9 cellular contexts compared by ENCODE assay signal in the genomic region with DNA sequence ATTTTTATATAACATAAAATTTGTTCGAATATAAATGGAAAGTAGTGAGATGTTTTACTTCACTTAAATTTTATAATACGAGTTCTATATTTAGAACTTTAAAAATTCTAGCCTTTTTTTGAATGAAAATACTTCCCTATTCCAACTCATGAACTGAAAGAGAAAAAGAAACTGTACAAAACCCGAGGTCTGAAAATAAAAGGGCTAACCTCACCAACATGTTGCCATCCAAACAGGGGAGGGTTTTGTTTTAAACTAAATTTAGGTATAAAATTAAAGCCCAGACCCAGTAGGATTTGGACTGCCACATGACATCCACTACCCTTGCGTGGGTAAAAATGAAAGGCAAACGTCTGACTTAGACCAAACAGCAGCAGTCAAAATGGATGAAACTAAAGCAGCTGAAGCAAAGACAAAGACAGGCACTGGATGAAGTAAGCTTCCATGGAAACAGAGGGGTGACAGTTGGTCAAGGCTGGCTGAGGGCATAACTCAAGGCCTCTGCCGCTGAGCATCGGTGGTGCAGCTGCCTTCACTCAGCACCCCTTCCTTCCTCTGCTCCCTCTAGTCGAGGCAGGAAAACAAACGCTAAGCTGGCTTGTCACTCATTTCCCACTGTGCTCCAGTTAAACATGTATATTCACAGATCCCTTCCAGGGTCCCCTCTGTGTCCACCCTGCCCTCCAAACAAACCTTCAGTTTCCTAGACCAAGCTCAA.
DNase-seq lines count a peak whose midpoint lies in the region; ATAC-seq and FAIRE-seq lines count a peak whose summit lies in the region.
"Had no signal": no experiment of that assay in that cellular context is flagged by ENCODE, and none has a peak within 500 bp of the region (broad histone marks: within the 10 kb centered on the region; RNA-seq: fewer than 3 reads in every experiment).

No MANE protein-coding gene starts in this region.

- H3K4me1 Mint-ChIP-seq in stimulated activated effector memory CD8-positive, alpha-beta T cell treated with anti-CD3 and anti-CD28 coated beads, Interleukin-12 subunit alpha, Interleukin-12 subunit beta, amount 100 ng/mL, for 72 hours = peaks cover 13% of the 10 kb centered on the region

- H3K9me3 Mint-ChIP-seq in stimulated activated effector memory CD8-positive, alpha-beta T cell treated with anti-CD3 and anti-CD28 coated beads, Interleukin-12 subunit alpha, Interleukin-12 subunit beta, amount 100 ng/mL, for 72 hours = no peaks in the 10 kb centered on the region

- no peaks in the 10 kb centered on the region for H3K36me3 Mint-ChIP-seq in stimulated activated effector memory CD8-positive, alpha-beta T cell treated with anti-CD3 and anti-CD28 coated beads, Interleukin-12 subunit alpha, Interleukin-12 subunit beta, amount 100 ng/mL, for 72 hours

- DNase-seq in stimulated activated effector memory CD8-positive, alpha-beta T cell treated with anti-CD3 and anti-CD28 coated beads, Interleukin-12 subunit alpha, Interleukin-12 subunit beta, amount 100 ng/mL, for 72 hours (ENCODE audit: low spot score in 2 of 2) = no peak
- DNase-seq in DMS53 treated with DMSO at 0.1 percent for 48 hours (lab: John Stamatoyannopoulos, UW; ENCODE audit: unreplicated experiment) (no peak), NCI-H1694 treated with DMSO at 0.1 percent for 48 hours (lab: John Stamatoyannopoulos, UW) (no peak), epidermal melanocyte (ENCODE audit: insufficient read length, low spot score) (no peak)

- FAIRE-seq in endometrium (lab: Jason Lieb, UNC) = peak; percentile 15
- FAIRE-seq: keratinocyte had no signal

- ATAC-seq in GM18870 (IDR thresholded peaks at IDR 0.05; ENCODE audit: unreplicated experiment) = peak; percentile 44
- ATAC-seq in HG03066 (IDR thresholded peaks at IDR 0.05; ENCODE audit: low read depth, unreplicated experiment) = peak; percentile 49
- peak; percentile 13 for ATAC-seq in stimulated activated effector memory CD8-positive, alpha-beta T cell treated with anti-CD3 and anti-CD28 coated beads, Interleukin-12 subunit alpha, Interleukin-12 subunit beta, amount 100 ng/mL, for 72 hours
- ATAC-seq in GM18511 (IDR thresholded peaks at IDR 0.05; ENCODE audit: unreplicated experiment) = no peak

- H3K27ac Mint-ChIP-seq in stimulated activated effector memory CD8-positive, alpha-beta T cell treated with anti-CD3 and anti-CD28 coated beads, Interleukin-12 subunit alpha, Interleukin-12 subunit beta, amount 100 ng/mL, for 72 hours = no peak overlapping the region

- H3K4me3 Mint-ChIP-seq in stimulated activated effector memory CD8-positive, alpha-beta T cell treated with anti-CD3 and anti-CD28 coated beads, Interleukin-12 subunit alpha, Interleukin-12 subunit beta, amount 100 ng/mL, for 72 hours = no peak overlapping the region
